In genomic region chr1:12597792-12598191, GRCh38 we compare ENCODE assay signal across 12 cellular contexts. TPM values are rescaled to one million over a fixed set of nuclear protein-coding genes. Genes with fewer than 3 reads are reported as not detected.
DNase-seq lines count a peak whose midpoint lies in the region; FAIRE-seq and TF ChIP-seq lines count a peak whose summit lies in the region.
"Had no signal": no experiment of that assay in that cellular context is flagged by ENCODE, and none has a peak within 500 bp of the region (broad histone marks: within the 10 kb centered on the region; RNA-seq: fewer than 3 reads in every experiment).

No MANE protein-coding gene starts in this region.

- FAIRE-seq in small intestine (lab: Jason Lieb, UNC) = no peak
- FAIRE-seq: GM18507 had no signal

- WGBS in hepatocyte (ENCODE audit: low lambda C conversion rate, missing lambda C conversion rate) = 91% methylated on average over 10 of the region's 10 CpGs
- 30 to 58% (median 45%) methylated on average over 10 of the region's 10 CpGs for WGBS in small intestine, 3 donors

- no peaks in the 10 kb centered on the region for H3K9me2 ChIP-seq in PC-9 (ENCODE audit: insufficient read depth)
- H3K9me2 ChIP-seq in hepatocyte (replicated peaks; ENCODE audit: insufficient read depth) = no peaks in the 10 kb centered on the region

- H3K27me3 ChIP-seq in PC-9 (ENCODE audit: insufficient read depth, low read depth) (no peaks in the 10 kb centered on the region), hepatocyte (no peaks in the 10 kb centered on the region), small intestine (ENCODE audit: control insufficient read depth in 2 of 2, insufficient read depth in 2 of 2, low read length in 2 of 2) (no peaks in the 10 kb centered on the region), HAP-1 (ENCODE audit: low read depth) (no peaks in the 10 kb centered on the region)

- H3K36me3 ChIP-seq in PC-9 (ENCODE audit: low read depth) = peaks cover 16% of the 10 kb centered on the region; the same call in 1 of the 2 replicates
- H3K36me3 ChIP-seq in hepatocyte (replicated peaks; ENCODE audit: insufficient read depth, low read depth) = no peaks in the 10 kb centered on the region
- H3K36me3 ChIP-seq in small intestine (ENCODE audit: control insufficient read depth in 2 of 2, insufficient read depth in 2 of 2, low read length in 2 of 2) = no peaks in the 10 kb centered on the region
- no peaks in the 10 kb centered on the region for H3K36me3 ChIP-seq in HAP-1 (replicated peaks)

- H3K4me1 ChIP-seq in PC-9 (replicated peaks; ENCODE audit: insufficient read depth) = peaks cover 82% of the 10 kb centered on the region
- H3K4me1 ChIP-seq in hepatocyte (ENCODE audit: insufficient read depth) = peaks cover 78% of the 10 kb centered on the region
- peaks cover 18 to 47% of the 10 kb centered on the region in 2 donors for H3K4me1 ChIP-seq in small intestine (ENCODE audit: control insufficient read depth in 2 of 2, insufficient read depth in 1 of 2, low read depth in 1 of 2, low read length in 1 of 2)
- H3K4me1 ChIP-seq in HAP-1 = no peaks in the 10 kb centered on the region

- in situ Hi-C loops in HAP-1 (cut with MboI; ENCODE audit: low sequenced_read_pairs) = no loop called here

- POLR2A ChIA-PET in PC-9 (lab: Charles Lee; ENCODE audit: unreplicated experiment) = interaction anchor here (0.6 to 0.7 kb wide), 2 partner anchors 18 to 60 kb away, joined by 3 to 8 read pairs; no protein-coding TSS in a partner anchor

- TF ChIP-seq CTCF in PC-9 (conservative IDR thresholded peaks at IDR 0.05) = no peak
- TF ChIP-seq CTCF in hepatocyte (IDR thresholded peaks at IDR 0.05; ENCODE audit: poor library complexity) = no peak

- BruUV-seq in PC-9 (replicated peaks; lab: Mats Ljungman, UMichigan) = no TSS peak

- H3K4me2 ChIP-seq in PC-9 (peak overlapping the region; percentile 92), hepatocyte (no peak overlapping the region)

- CTCF ChIA-PET in PC-9 (lab: Charles Lee) = interaction anchor here (1.0 kb wide), 1 partner anchor 22 kb away, joined by 3 read pairs; no protein-coding TSS in a partner anchor

- peaks cover 86% of the 10 kb centered on the region for H3K79me2 ChIP-seq in PC-9 (ENCODE audit: low read depth)
- H3K79me2 ChIP-seq in hepatocyte = peaks cover 83% of the 10 kb centered on the region

- H3K4me3 ChIP-seq in PC-9 (no peak overlapping the region), hepatocyte (no peak overlapping the region), small intestine (ENCODE audit: low read depth in 1 of 2, low read length in 2 of 2) (no peak overlapping the region), HAP-1 (no peak overlapping the region)

- H2AFZ ChIP-seq in PC-9 (no peak overlapping the region), hepatocyte (no peak overlapping the region)

- H3F3A ChIP-seq in PC-9 (ENCODE audit: insufficient read depth, low read depth) = peaks cover 53% of the 10 kb centered on the region

- peak overlapping the region; percentile 100 for H3K27ac ChIP-seq in PC-9
- H3K27ac ChIP-seq in hepatocyte = peak overlapping the region; percentile 97
- peak overlapping the region in 1 of 2 donors; percentile 15 for H3K27ac ChIP-seq in small intestine (ENCODE audit: low read depth in 1 of 2, low read length in 1 of 2)

- intact Hi-C loops in PC-9 (cut with micrococcal nuclease; ENCODE audit: unreplicated experiment) = no loop called here

- H3K9me3 ChIP-seq in PC-9 (ENCODE audit: insufficient read depth, low read depth) (no peaks in the 10 kb centered on the region), hepatocyte (ENCODE audit: low read depth) (no peaks in the 10 kb centered on the region), small intestine (ENCODE audit: control insufficient read depth, low read depth) (no peaks in the 10 kb centered on the region), HAP-1 (no peaks in the 10 kb centered on the region)

- no peaks in the 10 kb centered on the region for H4K20me1 ChIP-seq in PC-9 (ENCODE audit: insufficient read depth)
- peaks cover 53% of the 10 kb centered on the region for H4K20me1 ChIP-seq in hepatocyte (ENCODE audit: insufficient read depth, poor library complexity, severe bottlenecking)

- DNase-seq in COLO668 (lab: John Stamatoyannopoulos, UW; ENCODE audit: unreplicated experiment) (peak; percentile 66), PC-9 (peak in 1 of 2 experiments; percentile 53), hepatocyte (ENCODE audit: low spot score) (no peak), small intestine (peak; percentile 34), AG20443 (ENCODE audit: low spot score) (no peak), NCI-H1694 treated with DMSO at 0.1 percent for 48 hours (lab: John Stamatoyannopoulos, UW) (no peak), cerebellar cortex (ENCODE audit: low spot score) (no peak), HAP-1 (ENCODE audit: low spot score in 2 of 2) (no peak)
- DNase-seq: activated CD4-positive, alpha-beta T cell treated with anti-CD3 and anti-CD28 coated beads, Interleukin-2, amount 50 U/mL, for 1 hour had no signal

RNA-seq across cellular contexts. Expression of gene DHRS3, which starts 20.2 kb away (rescaled TPM):
- 144 and 154 TPM in 2 replicates for total RNA-seq in PC-9 (2021)
- total RNA-seq in hepatocyte = 98.9 and 103 TPM in 2 replicates
- polyA plus RNA-seq in hepatocyte = 75.9 and 84.1 TPM in 2 replicates
- 10 to 100 TPM; 56.0 to 87.0 (median 71.1) TPM for polyA plus RNA-seq in small intestine

RNA-seq across cellular contexts. Expression of gene AADACL4, which starts 46.1 kb away (rescaled TPM):
- total RNA-seq in PC-9 (2021) = not detected in 2 replicates
- total RNA-seq in hepatocyte = 0.20 TPM in 1 of 2 replicates, not detected in the other
- polyA plus RNA-seq in hepatocyte = not detected in 2 replicates
- polyA plus RNA-seq in small intestine = not detected
- total RNA-seq: NCI-H460, subcutaneous adipose tissue had no signal

Comparison
In these comparisons a context has a peak if more than half of its experiments do, and no peak if none do; other contexts are left out.
1. DNase-seq: peak in COLO668 (single experiment) and small intestine (single experiment); none in hepatocyte (single experiment), AG20443 (single experiment), NCI-H1694 treated with DMSO at 0.1 percent for 48 hours (single experiment), cerebellar cortex (single experiment) and HAP-1 (0 of 2).